ENCODE assay signal across 9 cellular contexts in the genomic region with DNA sequence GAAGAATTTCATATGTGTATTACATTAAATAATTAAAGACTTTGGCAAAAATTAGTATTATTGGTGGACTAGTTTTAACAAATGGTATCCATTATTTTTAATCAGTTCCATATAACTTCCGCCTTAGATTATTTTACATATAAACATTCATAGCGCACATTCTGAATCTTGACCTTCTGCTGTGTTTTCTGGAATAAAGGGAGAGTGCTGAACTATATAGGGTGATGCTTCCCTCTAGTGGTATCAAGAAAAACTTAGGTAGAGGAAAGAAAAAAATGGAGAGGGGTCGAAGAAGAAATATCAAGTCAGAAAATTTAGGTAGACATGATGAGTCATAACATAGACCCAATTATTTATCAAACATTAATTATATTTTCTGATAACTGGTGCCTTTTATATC.
DNase-seq lines count a peak whose midpoint lies in the region; ATAC-seq, FAIRE-seq and TF ChIP-seq lines count a peak whose summit lies in the region.
"Had no signal": no experiment of that assay in that cellular context is flagged by ENCODE, and none has a peak within 500 bp of the region (broad histone marks: within the 10 kb centered on the region; RNA-seq: fewer than 3 reads in every experiment).

No MANE protein-coding gene starts in this region.

- 23 to 25% (median 24%) methylated on average over 3 of the region's 3 CpGs for WGBS in adrenal gland, 4 donors

- peak; percentile 25 for DNase-seq in GF-D8 (lab: John Stamatoyannopoulos, UW)
- peak; percentile 56 for DNase-seq in M059J (ENCODE audit: low read depth)
- DNase-seq in adrenal gland: no peak
- no peak for DNase-seq in HK-2 (ENCODE audit: unreplicated experiment)
- no peak for DNase-seq in gastrocnemius medialis
- DNase-seq in stimulated activated naive CD4-positive, alpha-beta T cell treated with Interleukin-2 at 50 U/mL for 16 hours (lab: John Stamatoyannopoulos, UW): no peak

- TF ChIP-seq POLR2A in adrenal gland (IDR thresholded peaks at IDR 0.05) (no peak), gastrocnemius medialis (IDR thresholded peaks at IDR 0.05) (no peak)

- H3K4me1 ChIP-seq in adrenal gland (replicated peaks in 1 of 2): peaks cover 0 to 8% of the 10 kb centered on the region in 2 donors
- no peaks in the 10 kb centered on the region for H3K4me1 ChIP-seq in gastrocnemius medialis

- H3K27me3 ChIP-seq in adrenal gland (no peaks in the 10 kb centered on the region), gastrocnemius medialis (no peaks in the 10 kb centered on the region)

- in situ Hi-C loops in gastrocnemius medialis (cut with MboI; ENCODE audit: low sequenced_read_pairs in 4 of 4): no loop called here

- ATAC-seq in gastrocnemius medialis (no peak), HG03039 (IDR thresholded peaks at IDR 0.05; ENCODE audit: unreplicated experiment) (no peak)

- H3K4me3 ChIP-seq in adrenal gland (no peak overlapping the region), gastrocnemius medialis (no peak overlapping the region)
- H3K4me3 ChIP-seq: lung had no signal

- FAIRE-seq in islet of Langerhans (lab: Jason Lieb, UNC): peak; percentile 97

- H3K36me3 ChIP-seq in adrenal gland (replicated peaks in 1 of 2): no peaks in the 10 kb centered on the region
- no peaks in the 10 kb centered on the region for H3K36me3 ChIP-seq in gastrocnemius medialis

- TF ChIP-seq CTCF in adrenal gland (IDR thresholded peaks at IDR 0.05): peak; percentile 26 to 75 (median 64)
- TF ChIP-seq CTCF in gastrocnemius medialis (IDR thresholded peaks at IDR 0.05 in 4 of 5, conservative IDR thresholded peaks at IDR 0.05 in 1 of 5): peak in 1 of 5 experiments; percentile 21

- H3K9me3 ChIP-seq in adrenal gland (replicated peaks in 1 of 3) (peaks cover 0 to 6% (median 0%) of the 10 kb centered on the region in 3 donors), gastrocnemius medialis (no peaks in the 10 kb centered on the region)

- intact Hi-C loops in adrenal gland (cut with DNase I): loop anchor here in 1 of 2 donors (5.0 kb wide), 2 partner anchors 122 to 247 kb away; no protein-coding TSS in a partner anchor
- intact Hi-C loops in gastrocnemius medialis (cut with DNase I; ENCODE audit: low total_unique reads): no loop called here

- no peak overlapping the region for H3K27ac ChIP-seq in adrenal gland
- no peak overlapping the region for H3K27ac ChIP-seq in gastrocnemius medialis

Comparison
In these comparisons a context has a peak if more than half of its experiments do, and no peak if none do; other contexts are left out.
1. DNase-seq: peak in GF-D8 (single experiment) and M059J (single experiment); none in adrenal gland (0 of 7), HK-2 (single experiment), gastrocnemius medialis (0 of 2) and stimulated activated naive CD4-positive, alpha-beta T cell treated with Interleukin-2 at 50 U/mL for 16 hours (single experiment).